In genomic region chr17:21376835-21377690, GRCh38 we compare ENCODE assay signal across 8 cellular contexts. TPM values are rescaled to one million over a fixed set of nuclear protein-coding genes. Genes with fewer than 3 reads are reported as not detected.
DNase-seq lines count a peak whose midpoint lies in the region; ATAC-seq lines count a peak whose summit lies in the region.

No MANE protein-coding gene starts in this region.

- peaks cover 17% of the 10 kb centered on the region for H3K4me1 ChIP-seq in ectodermal cell (ENCODE audit: control insufficient read depth, insufficient read depth, low read length)
- H3K4me1 ChIP-seq in mesodermal cell (ENCODE audit: control insufficient read depth, insufficient read depth, low read length, poor library complexity, severe bottlenecking), result peaks cover 6% of the 10 kb centered on the region

- no peaks in the 10 kb centered on the region for H3K9me3 ChIP-seq in ectodermal cell (ENCODE audit: control insufficient read depth, low read length)
- H3K9me3 ChIP-seq in mesodermal cell (ENCODE audit: control insufficient read depth, low read length), result no peaks in the 10 kb centered on the region

- H3K27me3 ChIP-seq in ectodermal cell (ENCODE audit: control insufficient read depth, insufficient read depth, low read length, poor library complexity, severe bottlenecking), result peaks cover 47% of the 10 kb centered on the region

- 1% methylated on average over 69 of the region's 69 CpGs for WGBS in ectodermal cell, 2 experiments
- WGBS in mesodermal cell (ENCODE audit: insufficient coverage in 2 of 2), 2 experiments, result 2 to 3% methylated on average over 37 to 50 of the region's 69 CpGs

- peak overlapping the region; percentile 41 for H3K4me3 ChIP-seq in ectodermal cell (ENCODE audit: insufficient read depth, low read depth, low read length)
- peak overlapping the region; percentile 44 for H3K4me3 ChIP-seq in mesodermal cell (ENCODE audit: extremely low read depth, insufficient read depth, low read length, poor library complexity, severe bottlenecking)

- ATAC-seq in GM21528 (IDR thresholded peaks at IDR 0.05; ENCODE audit: low FRiP score, unreplicated experiment) (no peak), HG03442 (IDR thresholded peaks at IDR 0.05; ENCODE audit: unreplicated experiment) (no peak), GM18498 (IDR thresholded peaks at IDR 0.05; ENCODE audit: unreplicated experiment) (no peak)
- no peak for ATAC-seq in activated CD4-positive, CD25-positive, alpha-beta regulatory T cell treated with anti-CD3 and anti-CD28 coated beads, Interleukin-2, amount 50 U/mL, for 24 hours

- peak; percentile 14 for DNase-seq in stimulated activated CD4-positive, alpha-beta T cell treated with anti-CD3 and anti-CD28 coated beads, Interleukin-15, amount 100 ng/mL, for 24 hours
- no peak for DNase-seq in stimulated activated CD4-positive, alpha-beta T cell treated with anti-CD3 and anti-CD28 coated beads, Interleukin-4, amount 100 ng/mL, for 24 hours

- H3K27ac ChIP-seq in ectodermal cell (ENCODE audit: insufficient read depth, low read depth, low read length, poor library complexity, severe bottlenecking) (no peak overlapping the region), mesodermal cell (ENCODE audit: low read depth, low read length, severe bottlenecking) (no peak overlapping the region)

- H3K36me3 ChIP-seq in ectodermal cell (ENCODE audit: control insufficient read depth, insufficient read depth, low read length) (no peaks in the 10 kb centered on the region), mesodermal cell (ENCODE audit: control insufficient read depth, insufficient read depth, low read length) (no peaks in the 10 kb centered on the region)

RNA-seq across cellular contexts. Expression of gene KCNJ12, which starts 0.9 kb away (rescaled TPM):
- polyA plus RNA-seq in ectodermal cell (2013, experiment 1 of 4), result 1.1 TPM
- polyA plus RNA-seq in ectodermal cell (2013, experiment 2 of 4), result 1.2 TPM
- polyA plus RNA-seq in ectodermal cell (2013, experiment 3 of 4), result 1.2 TPM
- 1.3 TPM for polyA plus RNA-seq in ectodermal cell (2013, experiment 4 of 4)
- 0.96 TPM for polyA plus RNA-seq in mesodermal cell (2013, experiment 1 of 2)
- polyA plus RNA-seq in mesodermal cell (2013, experiment 2 of 2), result 0.81 TPM
